In genomic region chr6:50007821-50008220, GRCh38 we compare ENCODE assay signal across 23 cellular contexts. TPM values are rescaled to one million over a fixed set of nuclear protein-coding genes. Genes with fewer than 3 reads are reported as not detected.
DNase-seq lines count a peak whose midpoint lies in the region; ATAC-seq and TF ChIP-seq lines count a peak whose summit lies in the region.
"Had no signal": no experiment of that assay in that cellular context is flagged by ENCODE, and none has a peak within 500 bp of the region (broad histone marks: within the 10 kb centered on the region; RNA-seq: fewer than 3 reads in every experiment).

No MANE protein-coding gene starts in this region.

- H3K4me2 ChIP-seq in MM.1S (ENCODE audit: low read depth, low read length), result no peak overlapping the region
- H3K4me2 ChIP-seq: A549, neural progenitor cell had no signal

- ATAC-seq in SK-N-SH treated with all-trans-retinoic acid at 6 μM for 48 hours, result peak; percentile 57; the same call in 1 of the 3 replicates
- ATAC-seq in HG03439 (IDR thresholded peaks at IDR 0.05; ENCODE audit: unreplicated experiment), result no peak
- ATAC-seq: A549; effector memory CD8-positive, alpha-beta T cell; left lobe of liver; stimulated activated memory B cell treated with anti-CD40 and anti-IgM and Interleukin-4, amounts not matched to agents 10 μg/mL and 1 μg/mL and 100 μg/mL, for 72 hours had no signal

- H3K27ac ChIP-seq in ascending aorta (no peak overlapping the region), MM.1S (ENCODE audit: low read length) (no peak overlapping the region)
- H3K27ac ChIP-seq: A549, C4-2B, neural progenitor cell, tibial artery had no signal

- in situ Hi-C loops in HAP-1 (cut with MboI; ENCODE audit: low sequenced_read_pairs), result no loop called here

- no peak overlapping the region for H2AFZ ChIP-seq in MM.1S (ENCODE audit: low read length)
- H2AFZ ChIP-seq: neural progenitor cell had no signal

- intact Hi-C loops in ascending aorta (cut with DNase I), result no loop called here

- DNase-seq in AG08395 (ENCODE audit: low spot score) (peak; percentile 56), HPDE6-E6E7 (ENCODE audit: extremely low spot score) (peak; percentile 50), fibroblast of villous mesenchyme (ENCODE audit: low read depth) (peak; percentile 0), ascending aorta (ENCODE audit: low spot score in 2 of 2) (no peak), MM.1S (no peak), HAP-1 (ENCODE audit: low spot score in 2 of 2) (no peak)
- DNase-seq: activated CD4-positive, alpha-beta T cell treated with anti-CD3 and anti-CD28 coated beads for 4 hours; activated effector memory CD4-positive, alpha-beta T cell treated with anti-CD3 and anti-CD28 coated beads, Interleukin-2, amount 50 U/mL, for 16 hours; effector memory CD8-positive, alpha-beta T cell; foreskin fibroblast; midbrain; NCI-H774; OCI-M1; stimulated activated CD4-positive, alpha-beta T cell treated with anti-CD3 and anti-CD28 coated beads, Interleukin-15, amount 100 ng/mL, for 24 hours; tibial artery had no signal

- H3K4me1 ChIP-seq in ascending aorta, result no peaks in the 10 kb centered on the region
- H3K4me1 ChIP-seq in MM.1S (ENCODE audit: low read length), result no peaks in the 10 kb centered on the region
- no peaks in the 10 kb centered on the region for H3K4me1 ChIP-seq in HAP-1
- H3K4me1 ChIP-seq: A549, neural progenitor cell, tibial artery had no signal

- H3K79me2 ChIP-seq in MM.1S (ENCODE audit: low read length), result no peaks in the 10 kb centered on the region

- no peak for TF ChIP-seq CTCF in fibroblast of villous mesenchyme (IDR thresholded peaks at IDR 0.05; ENCODE audit: insufficient read depth, low read depth, low read length)
- TF ChIP-seq CTCF in ascending aorta (IDR thresholded peaks at IDR 0.05), result no peak
- no peak for TF ChIP-seq CTCF in MM.1S (IDR thresholded peaks at IDR 0.05; ENCODE audit: low read length)

- H3K27me3 ChIP-seq in ascending aorta (no peaks in the 10 kb centered on the region), MM.1S (replicated peaks; ENCODE audit: insufficient read depth, low read length) (no peaks in the 10 kb centered on the region), HAP-1 (ENCODE audit: low read depth) (no peaks in the 10 kb centered on the region)
- H3K27me3 ChIP-seq: neural progenitor cell, tibial artery had no signal

- H3K36me3 ChIP-seq in ascending aorta, result no peaks in the 10 kb centered on the region
- no peaks in the 10 kb centered on the region for H3K36me3 ChIP-seq in MM.1S (replicated peaks; ENCODE audit: insufficient read depth, low read length)
- H3K36me3 ChIP-seq in HAP-1 (replicated peaks), result no peaks in the 10 kb centered on the region
- H3K36me3 ChIP-seq: neural progenitor cell, tibial artery had no signal

- no peak overlapping the region for H3K9ac ChIP-seq in MM.1S (ENCODE audit: low read length)
- H3K9ac ChIP-seq: neural progenitor cell had no signal

- no peaks in the 10 kb centered on the region for H3F3A ChIP-seq in MM.1S (ENCODE audit: insufficient read depth, low read length)

- no peak overlapping the region for H3K4me3 ChIP-seq in fibroblast of villous mesenchyme (ENCODE audit: low read depth, low read length)
- H3K4me3 ChIP-seq in ascending aorta, result no peak overlapping the region
- no peak overlapping the region for H3K4me3 ChIP-seq in MM.1S (ENCODE audit: low read length)
- H3K4me3 ChIP-seq in HAP-1, result no peak overlapping the region
- H3K4me3 ChIP-seq: A549, neural progenitor cell, tibial artery had no signal

- H3K9me2 ChIP-seq in MM.1S (replicated peaks; ENCODE audit: insufficient read depth, low read length), result no peaks in the 10 kb centered on the region

- no peaks in the 10 kb centered on the region for H3K9me3 ChIP-seq in ascending aorta
- no peaks in the 10 kb centered on the region for H3K9me3 ChIP-seq in MM.1S (replicated peaks; ENCODE audit: insufficient read depth, low read length)
- H3K9me3 ChIP-seq in HAP-1, result no peaks in the 10 kb centered on the region
- H3K9me3 ChIP-seq: A549, tibial artery had no signal

- H4K20me1 ChIP-seq in MM.1S (ENCODE audit: insufficient read depth, low read length), result no peaks in the 10 kb centered on the region

TF ChIP-seq in SK-N-SH treated with all-trans-retinoic acid at 6 μM for 48 hours, 23 proteins besides CTCF, POLR2A, EP300 and RAD21:
- no peak for TF ChIP-seq CSDC2 (CRISPR knock-in tag; IDR thresholded peaks at IDR 0.05)
- no peak for TF ChIP-seq ISL1 (CRISPR knock-in tag; IDR thresholded peaks at IDR 0.05)
- TF ChIP-seq ZFP30 (CRISPR knock-in tag; IDR thresholded peaks at IDR 0.05), result no peak
- TF ChIP-seq PPARA (CRISPR knock-in tag; IDR thresholded peaks at IDR 0.05; ENCODE audit: borderline replicate concordance), result no peak

RNA-seq across cellular contexts. Expression of gene DEFB110, which starts 14.0 kb away (rescaled TPM):
- not detected in 2 replicates for total RNA-seq in fibroblast of villous mesenchyme
- total RNA-seq in ascending aorta, result not detected
- total RNA-seq: left lobe of liver, pulmonary artery endothelial cell had no signal

RNA-seq across cellular contexts. Expression of gene DEFB113, which starts 38.4 kb away (rescaled TPM):
- total RNA-seq in fibroblast of villous mesenchyme (not detected in 2 replicates), ascending aorta (not detected)
- total RNA-seq: left lobe of liver, pulmonary artery endothelial cell had no signal

RNA-seq across cellular contexts. Expression of gene DEFB112, which starts 41.9 kb away (rescaled TPM):
- not detected in 2 replicates for total RNA-seq in fibroblast of villous mesenchyme
- total RNA-seq in ascending aorta, result not detected
- total RNA-seq: left lobe of liver, pulmonary artery endothelial cell had no signal

RNA-seq across cellular contexts. Expression of gene DEFB114, which starts 43.9 kb away (rescaled TPM):
- total RNA-seq in fibroblast of villous mesenchyme, result not detected in 2 replicates
- not detected for total RNA-seq in ascending aorta
- total RNA-seq: left lobe of liver, pulmonary artery endothelial cell had no signal

Comparison
In these comparisons a context has a peak if more than half of its experiments do, and no peak if none do; other contexts are left out.
1. DNase-seq: peak in AG08395 (single experiment), HPDE6-E6E7 (single experiment) and fibroblast of villous mesenchyme (single experiment); none in ascending aorta (0 of 2), MM.1S (single experiment) and HAP-1 (0 of 2).